Comparison of ENCODE assay signal across 1 cellular context in genomic region chr10:100562008-100562672, GRCh38.
A peak's percentile ranks its signal among the peaks of the same experiment; 100 is the strongest.
TF ChIP-seq lines count a peak whose summit lies in the region.

No MANE protein-coding gene starts in this region.

TF ChIP-seq in WTC11, 78 proteins besides CTCF, POLR2A, EP300 and RAD21 (continued from another document):
- TF ChIP-seq HMGXB4 (CRISPR knock-in tag; IDR thresholded peaks at IDR 0.05) (peak; percentile 81; the same call in 1 of the 2 replicates), JAZF1 (CRISPR knock-in tag; IDR thresholded peaks at IDR 0.05) (no peak), ZNF281 (CRISPR knock-in tag; IDR thresholded peaks at IDR 0.05) (no peak), RORB (CRISPR knock-in tag; IDR thresholded peaks at IDR 0.05) (no peak), AFF4 (CRISPR knock-in tag; IDR thresholded peaks at IDR 0.05; ENCODE audit: borderline replicate concordance) (0 out of 2 replicates have a peak, but pooled peaks have one; percentile 43), MXD4 (CRISPR knock-in tag; IDR thresholded peaks at IDR 0.05; ENCODE audit: borderline replicate concordance) (no peak), FOXP4 (CRISPR knock-in tag; IDR thresholded peaks at IDR 0.05) (peak; percentile 92), ZNF396 (CRISPR knock-in tag; IDR thresholded peaks at IDR 0.05; ENCODE audit: borderline replicate concordance) (no peak), ATF2 (CRISPR knock-in tag; IDR thresholded peaks at IDR 0.05; ENCODE audit: borderline replicate concordance, low read depth) (no peak), ESRRA (CRISPR knock-in tag; IDR thresholded peaks at IDR 0.05; ENCODE audit: borderline replicate concordance) (0 out of 2 replicates have a peak, but pooled peaks have one; percentile 44), OVOL2 (CRISPR knock-in tag; IDR thresholded peaks at IDR 0.05; ENCODE audit: borderline replicate concordance) (no peak), ZNF138 (CRISPR knock-in tag; conservative IDR thresholded peaks at IDR 0.05) (peak; percentile 71), ZNF532 (CRISPR knock-in tag; IDR thresholded peaks at IDR 0.05; ENCODE audit: borderline replicate concordance) (no peak), E2F1 (CRISPR knock-in tag; IDR thresholded peaks at IDR 0.05) (0 out of 2 replicates have a peak, but pooled peaks have one; percentile 62), CREM (CRISPR knock-in tag; IDR thresholded peaks at IDR 0.05) (no peak), NFYB (CRISPR knock-in tag; conservative IDR thresholded peaks at IDR 0.05; ENCODE audit: low read depth) (0 out of 2 replicates have a peak, but pooled peaks have one; percentile 24), ZNF263 (CRISPR knock-in tag; IDR thresholded peaks at IDR 0.05; ENCODE audit: low read depth) (no peak), JUN (CRISPR knock-in tag; IDR thresholded peaks at IDR 0.05) (peak; percentile 45; the same call in 1 of the 2 replicates), MLX (CRISPR knock-in tag; IDR thresholded peaks at IDR 0.05) (0 out of 2 replicates have a peak, but pooled peaks have one; percentile 77), PRRX2 (CRISPR knock-in tag; IDR thresholded peaks at IDR 0.05) (0 out of 2 replicates have a peak, but pooled peaks have one; percentile 41), CDX4 (CRISPR knock-in tag; IDR thresholded peaks at IDR 0.05; ENCODE audit: borderline replicate concordance) (no peak), SMAD3 (CRISPR knock-in tag; IDR thresholded peaks at IDR 0.05; ENCODE audit: borderline replicate concordance) (peak; percentile 82), IRF2 (CRISPR knock-in tag; IDR thresholded peaks at IDR 0.05; ENCODE audit: borderline replicate concordance, low read depth) (no peak)
